8 cellular contexts compared by ENCODE assay signal in genomic region chr5:132386644-132387286, GRCh38. TPM values are rescaled to one million over a fixed set of nuclear protein-coding genes. Genes with fewer than 3 reads are reported as not detected.
DNase-seq lines count a peak whose midpoint lies in the region; ATAC-seq and TF ChIP-seq lines count a peak whose summit lies in the region.

No MANE protein-coding gene starts in this region.

- H3K4me2 ChIP-seq in OCI-LY1 (ENCODE audit: low read length) = no peak overlapping the region

- ATAC-seq in GM18867 (IDR thresholded peaks at IDR 0.05; ENCODE audit: unreplicated experiment) (peak; percentile 88), HG03066 (IDR thresholded peaks at IDR 0.05; ENCODE audit: low read depth, unreplicated experiment) (peak; percentile 80)

- H3K27me3 ChIP-seq in OCI-LY1 (ENCODE audit: insufficient read depth, low read length) = no peaks in the 10 kb centered on the region

- no peaks in the 10 kb centered on the region for H3K36me3 ChIP-seq in OCI-LY1 (ENCODE audit: insufficient read depth, low read length)

- H3K27ac ChIP-seq in OCI-LY1 (ENCODE audit: low read depth, low read length, poor library complexity, severe bottlenecking) = no peak overlapping the region
- H3K27ac ChIP-seq in epithelial cell of prostate = peak overlapping the region; percentile 80

- no peaks in the 10 kb centered on the region for H3K9me3 ChIP-seq in OCI-LY1 (ENCODE audit: low read length)

- H2AFZ ChIP-seq in OCI-LY1 (ENCODE audit: low read length) = no peak overlapping the region

- peak; percentile 75 for DNase-seq in AG10803 (ENCODE audit: low read depth)
- DNase-seq in activated CD8-positive, alpha-beta memory T cell treated with anti-CD3 and anti-CD28 coated beads, Interleukin-2, amount 50 U/mL, for 4 hours = peak; percentile 77
- DNase-seq in epithelial cell of prostate (ENCODE audit: low read depth, low spot score) = no peak
- peak; percentile 83 for DNase-seq in myocyte (ENCODE audit: low read depth)
- peak; percentile 55 to 64 for DNase-seq in stimulated activated CD8-positive, alpha-beta memory T cell treated with anti-CD3 and anti-CD28 coated beads, Interleukin-7, amount 100 ng/mL, for 4 hours (ENCODE audit: low read depth in 2 of 2)

- TF ChIP-seq CTCF in AG10803 (conservative IDR thresholded peaks at IDR 0.05; ENCODE audit: low read length) (peak; percentile 94), OCI-LY1 (IDR thresholded peaks at IDR 0.05; ENCODE audit: low read length) (peak; percentile 95)

- H3K4me1 ChIP-seq in OCI-LY1 (ENCODE audit: insufficient read depth, low read length, severe bottlenecking) = no peaks in the 10 kb centered on the region

- no peak overlapping the region for H3K9ac ChIP-seq in OCI-LY1 (ENCODE audit: low read length)

- H3K79me2 ChIP-seq in OCI-LY1 (ENCODE audit: insufficient read depth, low read length) = no peaks in the 10 kb centered on the region

- no peaks in the 10 kb centered on the region for H3F3A ChIP-seq in OCI-LY1 (ENCODE audit: insufficient read depth, low read length)

- no peak overlapping the region for H3K4me3 ChIP-seq in AG10803 (ENCODE audit: low read length)
- no peak overlapping the region for H3K4me3 ChIP-seq in OCI-LY1 (ENCODE audit: low read depth, low read length, poor library complexity, severe bottlenecking)

- H3K9me2 ChIP-seq in OCI-LY1 (ENCODE audit: low read depth, low read length) = no peaks in the 10 kb centered on the region

- no peaks in the 10 kb centered on the region for H4K20me1 ChIP-seq in OCI-LY1 (ENCODE audit: insufficient read depth, low read length)

RNA-seq across cellular contexts. Expression of gene SLC22A5, which starts 17.3 kb away (rescaled TPM):
- 4.8 and 13.4 TPM in 2 replicates for total RNA-seq in myocyte
- polyA plus RNA-seq in myocyte (2012) = 13.1 TPM
